ENCODE assay signal across 22 cellular contexts in genomic region chr10:95221124-95221523, GRCh38. TPM values are rescaled to one million over a fixed set of nuclear protein-coding genes. Genes with fewer than 3 reads are reported as not detected.
A peak's percentile ranks its signal among the peaks of the same experiment; 100 is the strongest.
DNase-seq lines count a peak whose midpoint lies in the region; FAIRE-seq and TF ChIP-seq lines count a peak whose summit lies in the region.
"Had no signal": no experiment of that assay in that cellular context is flagged by ENCODE, and none has a peak within 500 bp of the region (broad histone marks: within the 10 kb centered on the region; RNA-seq: fewer than 3 reads in every experiment).

No MANE protein-coding gene starts in this region.

- H3K9ac ChIP-seq in H1 (replicated peaks in 1 of 4; ENCODE audit: extremely low read depth in 1 of 4, low read depth in 3 of 4, low read length in 3 of 4): no peak overlapping the region
- H3K9ac ChIP-seq: parathyroid adenoma had no signal

- no peak overlapping the region for H2AK5ac ChIP-seq in H1 (ENCODE audit: low read depth, low read length)

- no peak for TF ChIP-seq CTCF in H1 (IDR thresholded peaks at IDR 0.05; ENCODE audit: control extremely low read depth in 1 of 3, insufficient read depth in 1 of 3, low read depth in 1 of 3, low read length in 3 of 3)

- no peak for TF ChIP-seq RAD21 in H1 (IDR thresholded peaks at IDR 0.05 in 1 of 2, conservative IDR thresholded peaks at IDR 0.05 in 1 of 2; ENCODE audit: low read depth in 2 of 2, low read length in 2 of 2)

- no peak overlapping the region for H2BK15ac ChIP-seq in H1 (ENCODE audit: low read length)

- H2BK12ac ChIP-seq in H1 (ENCODE audit: low read depth, low read length): 0 out of 2 replicates have a peak overlapping the region, but pooled peaks have one; percentile 76

- no peaks in the 10 kb centered on the region for H4K20me1 ChIP-seq in H1 (replicated peaks in 1 of 2; ENCODE audit: control insufficient read depth in 1 of 2, insufficient read depth in 2 of 2, low read length in 2 of 2)

- H3K4ac ChIP-seq in H1 (replicated peaks; ENCODE audit: insufficient read length, low read depth, low read length): no peak overlapping the region

- H3K27me3 ChIP-seq in H1 (replicated peaks in 1 of 4; ENCODE audit: control insufficient read depth in 3 of 4, extremely low read depth in 1 of 4, insufficient read depth in 3 of 4, low read length in 3 of 4): no peaks in the 10 kb centered on the region
- H3K27me3 ChIP-seq: cardiac muscle cell had no signal

- H2BK20ac ChIP-seq in H1 (ENCODE audit: low read length): no peak overlapping the region

- H3K36me3 ChIP-seq in H1 (ENCODE audit: control insufficient read depth in 2 of 4, insufficient read depth in 4 of 4, low read length in 3 of 4): peaks cover 0 to 9% (median 0%) of the 10 kb centered on the region in 4 experiments; a peak in 1 of 8 replicates
- H3K36me3 ChIP-seq: cardiac muscle cell had no signal

- no peak overlapping the region for H4K5ac ChIP-seq in H1 (ENCODE audit: insufficient read length, low read depth, low read length)

- H2BK120ac ChIP-seq in H1 (replicated peaks; ENCODE audit: low read depth, low read length): no peak overlapping the region

- CTCF ChIA-PET in H1 (lab: Charles Lee; ENCODE audit: partially characterized antibody): interaction anchor here (0.6 kb wide), 1 partner anchor 53 kb away, joined by 4 read pairs; no protein-coding TSS in a partner anchor

- TF ChIP-seq EP300 in H1 (IDR thresholded peaks at IDR 0.05; ENCODE audit: borderline replicate concordance in 1 of 2, low read depth in 2 of 2, low read length in 2 of 2): peak in 1 of 2 experiments; percentile 7; a peak in 1 of 3 replicates

- peak overlapping the region; percentile 85 for H2BK5ac ChIP-seq in H1 (ENCODE audit: low read depth, low read length)

- H3K18ac ChIP-seq in H1 (ENCODE audit: extremely low read depth, low read length): no peak overlapping the region; the same call in 1 of the 2 replicates

- no peak overlapping the region for H3K4me3 ChIP-seq in H1 (ENCODE audit: extremely low read depth in 1 of 4, insufficient read depth in 2 of 4, low read depth in 3 of 4, low read length in 4 of 4)
- H3K4me3 ChIP-seq: cardiac muscle cell, mucosa of descending colon had no signal

- H4K8ac ChIP-seq in H1 (ENCODE audit: extremely low read depth, insufficient read depth, low read length): no peak overlapping the region; the same call in 1 of the 2 replicates

- H3K23ac ChIP-seq in H1 (ENCODE audit: insufficient read length): no peak overlapping the region

- no peak overlapping the region for H3K14ac ChIP-seq in H1 (ENCODE audit: insufficient read length)

- WGBS in H1 (ENCODE audit: extremely low coverage in 1 of 2, insufficient coverage in 1 of 2, insufficient read length in 1 of 2, insufficient replicate concordance in 2 of 2, low coverage in 1 of 2, low lambda C conversion rate in 2 of 2, missing lambda C conversion rate in 1 of 2), 2 experiments: 65% methylated on average over 5 of the region's 5 CpGs; no CpG with 5 or more reads in 1 of the 2 experiments

- POLR2A ChIA-PET in H1 (lab: Charles Lee; ENCODE audit: partially characterized antibody): interaction anchor here (1.2 to 2.9 kb wide), 2 partner anchors 10 to 14 kb away, joined by 3 to 25 read pairs; no protein-coding TSS in a partner anchor

- H4K91ac ChIP-seq in H1 (replicated peaks; ENCODE audit: insufficient read length, low read length): no peak overlapping the region

- DNase-seq in H4 (ENCODE audit: low spot score): peak; percentile 39
- DNase-seq in RCC 7860 (ENCODE audit: low spot score): peak; percentile 92
- no peak for DNase-seq in H1 (ENCODE audit: low read depth in 1 of 2, low spot score in 2 of 2)
- peak; percentile 52 for DNase-seq in non-pigmented ciliary epithelial cell (ENCODE audit: low read depth)
- DNase-seq in ureter (ENCODE audit: low spot score): no peak
- no peak for DNase-seq in HuH-7.5 (ENCODE audit: low spot score)
- no peak for DNase-seq in activated CD4-positive, CD25-positive, alpha-beta regulatory T cell (lab: John Stamatoyannopoulos, UW)
- no peak for DNase-seq in NCI-H1092 treated with DMSO at 0.1 percent for 48 hours (lab: John Stamatoyannopoulos, UW)
- DNase-seq: activated CD4-positive, alpha-beta T cell treated with anti-CD3 and anti-CD28 coated beads for 36 hours; activated CD8-positive, alpha-beta memory T cell treated with anti-CD3 and anti-CD28 coated beads, Interleukin-2, amount 50 U/mL, for 48 hours; activated naive CD4-positive, alpha-beta T cell treated with anti-CD3 and anti-CD28 coated beads, Interleukin-2, amount 10 ng/mL, durations not matched to agents 7 days and 5 days; C1 segment of cervical spinal cord; DMS79 treated with DMSO at 0.1 percent for 48 hours; mucosa of descending colon; MV-4-11; NCI-H748 treated with DMSO at 0.1 percent for 48 hours; stimulated activated naive CD8-positive, alpha-beta T cell treated with anti-CD3 and anti-CD28 coated beads, Interleukin-15, amount 100 ng/mL, for 72 hours had no signal

- no peak for TF ChIP-seq POLR2A in H1 (IDR thresholded peaks at IDR 0.05; ENCODE audit: control extremely low read depth in 1 of 2, low read depth in 2 of 2, low read length in 2 of 2)

- no peaks in the 10 kb centered on the region; a peak in 1 of 4 replicates for H3K9me3 ChIP-seq in H1 (ENCODE audit: insufficient read depth in 2 of 2, low read depth in 1 of 2, low read length in 1 of 2)
- H3K9me3 ChIP-seq: mucosa of descending colon had no signal

- H2AFZ ChIP-seq in H1 (ENCODE audit: low read length): no peak overlapping the region
- H2AFZ ChIP-seq: parathyroid adenoma had no signal

- H3K27ac ChIP-seq in H1 (ENCODE audit: low read depth, low read length): no peak overlapping the region
- H3K27ac ChIP-seq: cardiac muscle cell, parathyroid adenoma had no signal

- no peak overlapping the region for H3K56ac ChIP-seq in H1 (replicated peaks; ENCODE audit: insufficient read length, low read depth, low read length)

- H3K4me1 ChIP-seq in H1 (replicated peaks in 1 of 4; ENCODE audit: control insufficient read depth in 3 of 4, insufficient read depth in 4 of 4, low read length in 3 of 4): peaks cover 0 to 2% (median 0%) of the 10 kb centered on the region in 4 experiments; a peak in 2 of 7 replicates
- H3K4me1 ChIP-seq: parathyroid adenoma had no signal

- H3K4me2 ChIP-seq in H1 (ENCODE audit: insufficient read depth in 1 of 2, low read depth in 2 of 2, low read length in 2 of 2): no peak overlapping the region

- no peaks in the 10 kb centered on the region for H3K79me1 ChIP-seq in H1 (ENCODE audit: low read depth, low read length)

- no peaks in the 10 kb centered on the region for H3K23me2 ChIP-seq in H1 (ENCODE audit: low read depth, low read length)

- H3K79me2 ChIP-seq in H1 (ENCODE audit: control insufficient read depth in 1 of 2, insufficient read depth in 2 of 2, low read length in 2 of 2): no peaks in the 10 kb centered on the region

- FAIRE-seq in RCC 7860 (lab: Jason Lieb, UNC) (peak; percentile 94), H1 (lab: Jason Lieb, UNC) (no peak)
- FAIRE-seq: urothelium cell line had no signal

TF ChIP-seq in H1, 55 proteins besides CTCF, POLR2A, EP300 and RAD21:
- TF ChIP-seq GTF2F1 (IDR thresholded peaks at IDR 0.05; ENCODE audit: borderline replicate concordance, low read depth, low read length) (no peak), JUND (IDR thresholded peaks at IDR 0.05; ENCODE audit: low read length) (peak; percentile 65), JUN (IDR thresholded peaks at IDR 0.05; ENCODE audit: low read depth, low read length) (0 out of 2 replicates have a peak, but pooled peaks have one; percentile 39), EGR1 (IDR thresholded peaks at IDR 0.05; ENCODE audit: borderline replicate concordance, low read depth, low read length) (no peak), TEAD4 (IDR thresholded peaks at IDR 0.05; ENCODE audit: low read depth, low read length) (peak; percentile 66; the same call in 1 of the 2 replicates), FOSL1 (IDR thresholded peaks at IDR 0.05; ENCODE audit: insufficient read depth, low read depth, low read length) (no peak), TCF12 (IDR thresholded peaks at IDR 0.05; ENCODE audit: low read depth, low read length) (peak; percentile 88; the same call in 1 of the 2 replicates), E2F6 (IDR thresholded peaks at IDR 0.05) (no peak)
TF ChIP-seq in H1: peak in this region for 4.

RNA-seq across cellular contexts. Expression of gene ACSM6, which starts 27.1 kb away (rescaled TPM):
- not detected in 2 replicates for total RNA-seq in H4 (2014; rRNA removed; shearing (Covaris generic))
- total RNA-seq in H1 (2021; fragmentation: NEBNext Ultra II Directional; extraction: Animal tissue kit (Norgen Biotek cat#: 25700)): 0.27 TPM in 1 of 2 replicates, not detected in the other
- polyA plus RNA-seq in H1 (2011; rRNA removed): 0.30 and 0.33 TPM in 2 replicates
- polyA plus RNA-seq in H1 (2011; cell fraction: cytosol; rRNA removed): 0.28 TPM
- 0.34 TPM for polyA plus RNA-seq in H1 (2011; cell fraction: nucleus; rRNA removed)
- polyA plus RNA-seq in H1 (2012, experiment 1 of 2): 0.11 to 0.14 TPM (median 0.13 TPM) in 3 of 4 replicates, not detected in the other
- not detected for polyA plus RNA-seq in H1 (2012, experiment 2 of 2)
- polyA plus RNA-seq in H1 (2013, experiment 1 of 2): 0.20 TPM
- polyA plus RNA-seq in H1 (2013, experiment 2 of 2): 0.18 TPM
- 0.41 TPM in 1 of 2 replicates, not detected in the other for polyA minus RNA-seq in H1 (2011; rRNA and poly(A)+ RNA removed)
- polyA minus RNA-seq in H1 (2011; cell fraction: cytosol; rRNA and poly(A)+ RNA removed): not detected
- polyA minus RNA-seq in H1 (2011; cell fraction: nucleus; rRNA and poly(A)+ RNA removed): not detected
- total RNA-seq in ureter: 1.8 TPM
- total RNA-seq: activated CD4-positive, alpha-beta T cell treated with anti-CD3 and anti-CD28 coated beads for 36 hours; cardiac muscle cell; kidney epithelial cell; mucosa of descending colon; T-helper 2 cell treated with Interferon-gamma antibody and Interleukin-4, amounts not matched to agents 100 ng/mL and 5 ng/mL, for 36 hours had no signal

Comparison
In these comparisons a context has a peak if more than half of its experiments do, and no peak if none do; other contexts are left out.
1. DNase-seq: peak in H4 (single experiment), RCC 7860 (single experiment) and non-pigmented ciliary epithelial cell (single experiment); none in H1 (0 of 2), ureter (single experiment), HuH-7.5 (single experiment), activated CD4-positive, CD25-positive, alpha-beta regulatory T cell (0 of 4) and NCI-H1092 treated with DMSO at 0.1 percent for 48 hours (single experiment).